1 cellular context compared by ENCODE assay signal in genomic region chr11:63870351-63871197, GRCh38.
TF ChIP-seq lines count a peak whose summit lies in the region.

No MANE protein-coding gene starts in this region.

TF ChIP-seq in WTC11, 78 proteins besides CTCF, POLR2A, EP300 and RAD21 (continued from another document):
- TF ChIP-seq, protein P1, sequence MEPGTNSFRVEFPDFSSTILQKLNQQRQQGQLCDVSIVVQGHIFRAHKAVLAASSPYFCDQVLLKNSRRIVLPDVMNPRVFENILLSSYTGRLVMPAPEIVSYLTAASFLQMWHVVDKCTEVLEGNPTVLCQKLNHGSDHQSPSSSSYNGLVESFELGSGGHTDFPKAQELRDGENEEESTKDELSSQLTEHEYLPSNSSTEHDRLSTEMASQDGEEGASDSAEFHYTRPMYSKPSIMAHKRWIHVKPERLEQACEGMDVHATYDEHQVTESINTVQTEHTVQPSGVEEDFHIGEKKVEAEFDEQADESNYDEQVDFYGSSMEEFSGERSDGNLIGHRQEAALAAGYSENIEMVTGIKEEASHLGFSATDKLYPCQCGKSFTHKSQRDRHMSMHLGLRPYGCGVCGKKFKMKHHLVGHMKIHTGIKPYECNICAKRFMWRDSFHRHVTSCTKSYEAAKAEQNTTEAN (CRISPR knock-in tag; IDR thresholded peaks at IDR 0.05), result no peak
- TF ChIP-seq FOXK1 (CRISPR knock-in tag; IDR thresholded peaks at IDR 0.05), result no peak
